31 cellular contexts compared by ENCODE assay signal in genomic region chr1:222097646-222098045, GRCh38.
DNase-seq lines count a peak whose midpoint lies in the region; ATAC-seq, FAIRE-seq and TF ChIP-seq lines count a peak whose summit lies in the region.
"Had no signal": no experiment of that assay in that cellular context is flagged by ENCODE, and none has a peak within 500 bp of the region (broad histone marks: within the 10 kb centered on the region; RNA-seq: fewer than 3 reads in every experiment).

No MANE protein-coding gene starts in this region.

- intact Hi-C loops in body of pancreas (cut with DNase I): no loop called here
- intact Hi-C loops in esophagus squamous epithelium (cut with DNase I): no loop called here
- intact Hi-C loops in pancreas (cut with DNase I): no loop called here

- no peak for TF ChIP-seq CTCF in body of pancreas (IDR thresholded peaks at IDR 0.05)
- no peak for TF ChIP-seq CTCF in esophagus squamous epithelium (IDR thresholded peaks at IDR 0.05)
- no peak for TF ChIP-seq CTCF in pancreas (IDR thresholded peaks at IDR 0.05)

- H3K4me1 ChIP-seq in body of pancreas: no peaks in the 10 kb centered on the region
- H3K4me1 ChIP-seq in esophagus squamous epithelium: peaks cover 0 to 41% (median 0%) of the 10 kb centered on the region in 3 donors
- no peaks in the 10 kb centered on the region for H3K4me1 ChIP-seq in pancreas
- H3K4me1 ChIP-seq: Peyer's patch, SJCRH30, upper lobe of left lung had no signal

- DNase-seq in DMS 273 (lab: John Stamatoyannopoulos, UW; ENCODE audit: unreplicated experiment) (peak; percentile 29), DMS 273 treated with DMSO at 0.1 percent for 48 hours (lab: John Stamatoyannopoulos, UW) (no peak), body of pancreas (peak in 2 of 4 donors; percentile 14 to 24), esophagus squamous epithelium (lab: John Stamatoyannopoulos, UW) (no peak), pancreas (no peak), NK-92 (lab: John Stamatoyannopoulos, UW; ENCODE audit: unreplicated experiment) (no peak)
- DNase-seq: activated CD4-positive, alpha-beta T cell treated with anti-CD3 and anti-CD28 coated beads for 48 hours; amniotic stem cell; brain microvascular endothelial cell; CD4-positive, CD25-positive, alpha-beta regulatory T cell; GOT3; heart left ventricle; NCI-H1105; NCI-H1930; NCI-H524; Peyer's patch; retina; SJCRH30; stimulated activated naive B cell treated with anti-CD40 and anti-IgM and Interleukin-4, amounts not matched to agents 10 μg/mL and 1 μg/mL and 100 μg/mL, for 72 hours; substantia nigra; SW 1271; T1000; upper lobe of left lung; WERI-Rb-1 had no signal

- H3K9me3 ChIP-seq in body of pancreas: no peaks in the 10 kb centered on the region
- H3K9me3 ChIP-seq in esophagus squamous epithelium: no peaks in the 10 kb centered on the region
- no peaks in the 10 kb centered on the region for H3K9me3 ChIP-seq in pancreas
- H3K9me3 ChIP-seq: heart left ventricle, Peyer's patch, SJCRH30, upper lobe of left lung had no signal

- ATAC-seq in body of pancreas (peak; percentile 65), pancreas (peak; percentile 35 to 77 (median 61)), HG03565 (IDR thresholded peaks at IDR 0.05; ENCODE audit: unreplicated experiment) (no peak), HG03442 (IDR thresholded peaks at IDR 0.05; ENCODE audit: unreplicated experiment) (no peak)
- ATAC-seq: K562; stimulated activated naive B cell treated with anti-CD40 and anti-IgM and Interleukin-4, amounts not matched to agents 10 μg/mL and 1 μg/mL and 100 μg/mL, for 72 hours had no signal

- no peak overlapping the region for H3K4me3 ChIP-seq in body of pancreas
- H3K4me3 ChIP-seq in esophagus squamous epithelium: no peak overlapping the region
- H3K4me3 ChIP-seq in pancreas: no peak overlapping the region
- H3K4me3 ChIP-seq: heart left ventricle, K562, Peyer's patch, SJCRH30, skin epidermis, upper lobe of left lung had no signal

- no peaks in the 10 kb centered on the region for H3K36me3 ChIP-seq in body of pancreas (replicated peaks in 1 of 2; ENCODE audit: insufficient read depth in 1 of 2, low read depth in 2 of 2)
- H3K36me3 ChIP-seq in esophagus squamous epithelium: no peaks in the 10 kb centered on the region
- no peaks in the 10 kb centered on the region for H3K36me3 ChIP-seq in pancreas
- H3K36me3 ChIP-seq: brain microvascular endothelial cell, heart left ventricle, Peyer's patch, SJCRH30, upper lobe of left lung, WERI-Rb-1 had no signal

- no peak for FAIRE-seq in pancreas (lab: Jason Lieb, UNC)
- FAIRE-seq: D721Med, HTR-8/SVneo, K562 had no signal

- WGBS in body of pancreas, 2 donors: 47 to 57% methylated on average over 3 of the region's 3 CpGs
- WGBS in esophagus squamous epithelium, 2 donors: 54 to 64% methylated on average over 3 of the region's 3 CpGs
- WGBS in pancreas, 2 donors: 45 to 57% methylated on average over 3 of the region's 3 CpGs

- no peak for TF ChIP-seq POLR2A in body of pancreas (IDR thresholded peaks at IDR 0.05)
- TF ChIP-seq POLR2A in esophagus squamous epithelium (IDR thresholded peaks at IDR 0.05): no peak

- H3K27me3 ChIP-seq in body of pancreas: no peaks in the 10 kb centered on the region
- no peaks in the 10 kb centered on the region for H3K27me3 ChIP-seq in esophagus squamous epithelium
- no peaks in the 10 kb centered on the region for H3K27me3 ChIP-seq in pancreas
- H3K27me3 ChIP-seq: brain microvascular endothelial cell, Peyer's patch, SJCRH30, upper lobe of left lung had no signal

- no peak overlapping the region for H3K27ac ChIP-seq in body of pancreas
- peak overlapping the region in 3 of 4 donors; percentile 68 to 79 (median 75) for H3K27ac ChIP-seq in esophagus squamous epithelium
- no peak overlapping the region for H3K27ac ChIP-seq in pancreas
- H3K27ac ChIP-seq: 22Rv1, brain microvascular endothelial cell, heart left ventricle, Peyer's patch, SJCRH30, upper lobe of left lung, WERI-Rb-1 had no signal

Comparison
In these comparisons a context has a peak if more than half of its experiments do, and no peak if none do; other contexts are left out.
1. ATAC-seq: peak in body of pancreas (single experiment) and pancreas (4 of 4); none in HG03565 (single experiment) and HG03442 (single experiment).
2. H3K27ac ChIP-seq: peak in esophagus squamous epithelium (3 of 4); none in body of pancreas (0 of 4) and pancreas (0 of 4).